Comparison of ENCODE assay signal across 22 cellular contexts in the genomic region with DNA sequence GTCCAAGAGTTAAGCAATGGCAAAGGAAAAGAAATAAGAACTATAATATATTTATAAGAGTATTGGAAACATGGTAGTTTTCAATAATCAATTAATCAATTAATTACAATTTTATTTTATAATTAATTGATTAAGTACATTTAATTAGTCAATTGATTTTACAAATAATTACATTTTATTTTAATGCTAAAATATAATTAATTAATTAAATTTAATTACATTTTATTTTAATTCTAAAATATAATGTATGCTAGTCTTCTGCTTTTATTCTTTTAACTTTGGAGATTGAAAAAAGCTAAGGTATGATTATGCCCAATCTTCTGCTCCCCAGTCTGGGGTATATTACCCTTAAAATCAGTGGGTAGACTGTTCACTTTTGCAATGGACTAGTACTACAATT.
A peak's percentile ranks its signal among the peaks of the same experiment; 100 is the strongest.
DNase-seq lines count a peak whose midpoint lies in the region; ATAC-seq, FAIRE-seq and TF ChIP-seq lines count a peak whose summit lies in the region.
"Had no signal": no experiment of that assay in that cellular context is flagged by ENCODE, and none has a peak within 500 bp of the region (broad histone marks: within the 10 kb centered on the region; RNA-seq: fewer than 3 reads in every experiment).

No MANE protein-coding gene starts in this region.

- no peaks in the 10 kb centered on the region for H3K36me3 ChIP-seq in pancreas

- H3K4me3 ChIP-seq in pancreas = no peak overlapping the region
- H3K4me3 ChIP-seq: A549, GM23338 had no signal

- no peak for TF ChIP-seq CTCF in pancreas (IDR thresholded peaks at IDR 0.05)

- no peaks in the 10 kb centered on the region for H3K4me1 ChIP-seq in pancreas
- H3K4me1 ChIP-seq: A549 had no signal

- no peaks in the 10 kb centered on the region for H3K9me3 ChIP-seq in pancreas
- H3K9me3 ChIP-seq: A549 had no signal

- intact Hi-C loops in pancreas (cut with DNase I) = no loop called here

- H3K27me3 ChIP-seq in pancreas = no peaks in the 10 kb centered on the region

- ATAC-seq in pancreas (no peak), HG02870 (IDR thresholded peaks at IDR 0.05; ENCODE audit: unreplicated experiment) (no peak)
- ATAC-seq: A549, GM23338, HCT116 had no signal

- FAIRE-seq in A204.1 (lab: Jason Lieb, UNC) (peak; percentile 66), TTC549 (lab: Jason Lieb, UNC) (peak; percentile 23), endometrium (lab: Jason Lieb, UNC) (peak; percentile 35), pancreas (lab: Jason Lieb, UNC) (peak; percentile 80)
- FAIRE-seq: GM19239 had no signal

- no peak for DNase-seq in pancreas
- no peak for DNase-seq in NCI-H526 treated with DMSO at 0.1 percent for 48 hours (lab: John Stamatoyannopoulos, UW)
- no peak for DNase-seq in KBM-7
- DNase-seq in NCI-H2081 (lab: John Stamatoyannopoulos, UW) = no peak
- DNase-seq: ACHN; AML-193; C1 segment of cervical spinal cord; Calu3; CD4-positive, alpha-beta memory T cell; COR-L47; DMS53; DMS79 treated with DMSO at 0.1 percent for 48 hours; H9 had no signal

- in situ Hi-C loops in KBM-7 (cut with MboI; ENCODE audit: low pct_unique_long_range_greater_than_20kb, low sequenced_read_pairs) = no loop called here

- H3K27ac ChIP-seq in pancreas = no peak overlapping the region
- H3K27ac ChIP-seq: 22Rv1, A549 had no signal
